In genomic region chr5:68418230-68418629, GRCh38 we compare ENCODE assay signal across 1 cellular context.
TF ChIP-seq lines count a peak whose summit lies in the region.

No MANE protein-coding gene starts in this region.

TF ChIP-seq in SK-N-SH treated with all-trans-retinoic acid at 6 μM for 48 hours, 23 proteins besides CTCF, POLR2A, EP300 and RAD21 (continued from another document):
- TF ChIP-seq CSRNP3 (CRISPR knock-in tag; IDR thresholded peaks at IDR 0.05) (no peak), ZFP3 (CRISPR knock-in tag; IDR thresholded peaks at IDR 0.05) (no peak), OSR1 (CRISPR knock-in tag; IDR thresholded peaks at IDR 0.05) (no peak)
